Comparison of ENCODE assay signal across 2 cellular contexts in the genomic region with DNA sequence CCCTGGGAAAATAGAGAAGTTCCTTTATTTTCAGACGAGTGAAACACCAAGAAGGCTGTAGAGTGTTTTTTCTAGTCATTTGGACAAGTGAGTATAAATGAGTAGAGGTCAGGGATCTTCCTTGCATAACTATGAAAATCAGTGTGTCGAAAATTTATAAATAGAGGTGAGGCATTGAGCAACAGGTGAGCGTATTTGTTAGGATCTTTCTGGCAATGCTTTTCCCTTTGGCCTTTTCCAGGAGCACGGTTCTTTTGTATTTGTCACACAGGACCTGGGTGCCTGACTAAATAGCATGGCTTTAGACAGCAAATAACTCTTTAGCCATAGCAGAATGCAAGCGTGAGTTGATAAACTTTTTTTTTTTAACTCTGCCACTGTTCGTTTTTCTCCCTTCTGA.
TF ChIP-seq lines count a peak whose summit lies in the region.

No MANE protein-coding gene starts in this region.

TF ChIP-seq in liver, 16 proteins besides CTCF, POLR2A, EP300 and RAD21 (continued from another document):
- TF ChIP-seq, protein P1, sequence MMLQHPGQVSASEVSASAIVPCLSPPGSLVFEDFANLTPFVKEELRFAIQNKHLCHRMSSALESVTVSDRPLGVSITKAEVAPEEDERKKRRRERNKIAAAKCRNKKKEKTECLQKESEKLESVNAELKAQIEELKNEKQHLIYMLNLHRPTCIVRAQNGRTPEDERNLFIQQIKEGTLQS (IDR thresholded peaks at IDR 0.05): peak; percentile 38
- TF ChIP-seq TAF1 (conservative IDR thresholded peaks at IDR 0.05) (no peak), MAX (IDR thresholded peaks at IDR 0.05) (peak; percentile 89), EGR1 (IDR thresholded peaks at IDR 0.05; ENCODE audit: low read depth in 2 of 2) (peak in 1 of 2 donors; percentile 72), ZBTB33 (IDR thresholded peaks at IDR 0.05) (peak; percentile 85), YY1 (IDR thresholded peaks at IDR 0.05) (peak; percentile 75), RXRA (IDR thresholded peaks at IDR 0.05) (peak; percentile 71 to 87), HNF4G (IDR thresholded peaks at IDR 0.05) (peak; percentile 21), GABPA (IDR thresholded peaks at IDR 0.05 in 1 of 2, conservative IDR thresholded peaks at IDR 0.05 in 1 of 2) (no peak), SP1 (IDR thresholded peaks at IDR 0.05) (peak; percentile 88), FOXA2 (IDR thresholded peaks at IDR 0.05) (peak; percentile 42), REST (IDR thresholded peaks at IDR 0.05) (no peak)

TF ChIP-seq in HepG2, 621 proteins besides CTCF, POLR2A, EP300 and RAD21 (continued from another document):
- TF ChIP-seq, protein P2, sequence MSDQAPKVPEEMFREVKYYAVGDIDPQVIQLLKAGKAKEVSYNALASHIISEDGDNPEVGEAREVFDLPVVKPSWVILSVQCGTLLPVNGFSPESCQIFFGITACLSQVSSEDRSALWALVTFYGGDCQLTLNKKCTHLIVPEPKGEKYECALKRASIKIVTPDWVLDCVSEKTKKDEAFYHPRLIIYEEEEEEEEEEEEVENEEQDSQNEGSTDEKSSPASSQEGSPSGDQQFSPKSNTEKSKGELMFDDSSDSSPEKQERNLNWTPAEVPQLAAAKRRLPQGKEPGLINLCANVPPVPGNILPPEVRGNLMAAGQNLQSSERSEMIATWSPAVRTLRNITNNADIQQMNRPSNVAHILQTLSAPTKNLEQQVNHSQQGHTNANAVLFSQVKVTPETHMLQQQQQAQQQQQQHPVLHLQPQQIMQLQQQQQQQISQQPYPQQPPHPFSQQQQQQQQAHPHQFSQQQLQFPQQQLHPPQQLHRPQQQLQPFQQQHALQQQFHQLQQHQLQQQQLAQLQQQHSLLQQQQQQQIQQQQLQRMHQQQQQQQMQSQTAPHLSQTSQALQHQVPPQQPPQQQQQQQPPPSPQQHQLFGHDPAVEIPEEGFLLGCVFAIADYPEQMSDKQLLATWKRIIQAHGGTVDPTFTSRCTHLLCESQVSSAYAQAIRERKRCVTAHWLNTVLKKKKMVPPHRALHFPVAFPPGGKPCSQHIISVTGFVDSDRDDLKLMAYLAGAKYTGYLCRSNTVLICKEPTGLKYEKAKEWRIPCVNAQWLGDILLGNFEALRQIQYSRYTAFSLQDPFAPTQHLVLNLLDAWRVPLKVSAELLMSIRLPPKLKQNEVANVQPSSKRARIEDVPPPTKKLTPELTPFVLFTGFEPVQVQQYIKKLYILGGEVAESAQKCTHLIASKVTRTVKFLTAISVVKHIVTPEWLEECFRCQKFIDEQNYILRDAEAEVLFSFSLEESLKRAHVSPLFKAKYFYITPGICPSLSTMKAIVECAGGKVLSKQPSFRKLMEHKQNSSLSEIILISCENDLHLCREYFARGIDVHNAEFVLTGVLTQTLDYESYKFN (CRISPR knock-in tag; conservative IDR thresholded peaks at IDR 0.05): no peak
- TF ChIP-seq, protein P3, sequence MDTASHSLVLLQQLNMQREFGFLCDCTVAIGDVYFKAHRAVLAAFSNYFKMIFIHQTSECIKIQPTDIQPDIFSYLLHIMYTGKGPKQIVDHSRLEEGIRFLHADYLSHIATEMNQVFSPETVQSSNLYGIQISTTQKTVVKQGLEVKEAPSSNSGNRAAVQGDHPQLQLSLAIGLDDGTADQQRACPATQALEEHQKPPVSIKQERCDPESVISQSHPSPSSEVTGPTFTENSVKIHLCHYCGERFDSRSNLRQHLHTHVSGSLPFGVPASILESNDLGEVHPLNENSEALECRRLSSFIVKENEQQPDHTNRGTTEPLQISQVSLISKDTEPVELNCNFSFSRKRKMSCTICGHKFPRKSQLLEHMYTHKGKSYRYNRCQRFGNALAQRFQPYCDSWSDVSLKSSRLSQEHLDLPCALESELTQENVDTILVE (CRISPR knock-in tag; IDR thresholded peaks at IDR 0.05): no peak
- TF ChIP-seq HOXA3 (CRISPR knock-in tag; IDR thresholded peaks at IDR 0.05) (no peak), TOE1 (CRISPR knock-in tag; IDR thresholded peaks at IDR 0.05) (no peak), ZMYM2 (CRISPR knock-in tag; IDR thresholded peaks at IDR 0.05) (no peak), BORCS8-MEF2B (CRISPR knock-in tag; IDR thresholded peaks at IDR 0.05) (no peak)
